In the genomic region with DNA sequence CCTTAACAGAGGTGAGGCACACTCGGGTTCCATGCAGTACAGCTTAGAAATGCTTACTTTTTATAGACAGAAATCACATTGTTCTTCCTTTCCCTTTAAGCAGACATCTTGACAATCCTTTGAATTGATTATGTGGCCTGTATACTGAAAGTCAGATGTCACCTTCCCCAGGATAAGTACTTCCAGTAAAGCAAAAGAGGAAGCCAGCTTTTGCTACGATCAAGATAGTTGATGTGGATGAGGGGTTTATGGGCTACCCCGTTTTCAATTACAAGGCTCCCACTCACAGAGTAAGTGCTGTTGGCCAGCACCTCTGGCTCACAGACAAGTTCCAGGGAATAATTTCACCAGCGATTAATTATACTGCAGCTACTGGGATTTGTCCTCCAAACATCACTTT, we compare ENCODE assay signal across 22 cellular contexts.
DNase-seq lines count a peak whose midpoint lies in the region; ATAC-seq and TF ChIP-seq lines count a peak whose summit lies in the region.
"Had no signal": no experiment of that assay in that cellular context is flagged by ENCODE, and none has a peak within 500 bp of the region (broad histone marks: within the 10 kb centered on the region; RNA-seq: fewer than 3 reads in every experiment).

No MANE protein-coding gene starts in this region.

- no peaks in the 10 kb centered on the region for H3K36me3 ChIP-seq in uterus

- H3K4me1 ChIP-seq in uterus: peaks cover 0 to 4% of the 10 kb centered on the region in 2 donors

- H3K27ac Mint-ChIP-seq in activated naive CD4-positive, alpha-beta T cell treated with anti-CD3 and anti-CD28 coated beads, Interleukin-2, amount 50 U/mL, for 24 hours: peak overlapping the region; percentile 30

- no peak for TF ChIP-seq POLR2A in uterus (IDR thresholded peaks at IDR 0.05)

- ATAC-seq in GM18867 (IDR thresholded peaks at IDR 0.05; ENCODE audit: unreplicated experiment): no peak
- ATAC-seq: activated CD4-positive, CD25-positive, alpha-beta regulatory T cell treated with anti-CD3 and anti-CD28 coated beads, Interleukin-2, amount 50 U/mL, for 24 hours; left cardiac atrium had no signal

- H3K27me3 ChIP-seq in uterus: no peaks in the 10 kb centered on the region
- H3K27me3 ChIP-seq: esophagus squamous epithelium, neutrophil, spleen had no signal

- intact Hi-C loops in uterus (cut with DNase I; ENCODE audit: low total_unique reads): no loop called here

- H3K9me3 ChIP-seq in uterus: no peaks in the 10 kb centered on the region
- H3K9me3 ChIP-seq: esophagus squamous epithelium, neutrophil, spleen had no signal

- H3K4me3 ChIP-seq in uterus: no peak overlapping the region
- H3K4me3 ChIP-seq: esophagus squamous epithelium, spleen had no signal

- H3K4me3 Mint-ChIP-seq in activated naive CD4-positive, alpha-beta T cell treated with anti-CD3 and anti-CD28 coated beads, Interleukin-2, amount 50 U/mL, for 24 hours: no peak overlapping the region

- no peaks in the 10 kb centered on the region for H3K27me3 Mint-ChIP-seq in activated naive CD4-positive, alpha-beta T cell treated with anti-CD3 and anti-CD28 coated beads, Interleukin-2, amount 50 U/mL, for 24 hours

- no peak for TF ChIP-seq CTCF in uterus (IDR thresholded peaks at IDR 0.05)

- DNase-seq in activated naive CD4-positive, alpha-beta T cell treated with anti-CD3 and anti-CD28 coated beads, Interleukin-2, amount 50 U/mL, for 16 hours: no peak
- DNase-seq in OCI-M1 (lab: John Stamatoyannopoulos, UW) (peak; percentile 65), left kidney (ENCODE audit: low read depth, low spot score) (peak; percentile 67), uterus (no peak), GM19240 (ENCODE audit: insufficient read length, low spot score) (no peak), 8988T (no peak)
- DNase-seq: amygdala; cerebellar nuclear complex; DMS79 treated with DMSO at 0.1 percent for 48 hours; effector CD8-positive, alpha-beta T cell; esophagus squamous epithelium; left cardiac atrium; midbrain; NCI-H146; SHP77 treated with DMSO at 0.1 percent for 48 hours; spleen; stimulated activated CD4-positive, alpha-beta T cell treated with anti-CD3 and anti-CD28 coated beads, Interleukin-4, amount 100 ng/mL, for 4 hours; T-helper 2 cell had no signal

- H3K9me3 Mint-ChIP-seq in activated naive CD4-positive, alpha-beta T cell treated with anti-CD3 and anti-CD28 coated beads, Interleukin-2, amount 50 U/mL, for 24 hours: no peaks in the 10 kb centered on the region

- peak overlapping the region; percentile 31 to 32 for H3K27ac ChIP-seq in uterus
- H3K27ac ChIP-seq: neutrophil had no signal

- H3K36me3 Mint-ChIP-seq in activated naive CD4-positive, alpha-beta T cell treated with anti-CD3 and anti-CD28 coated beads, Interleukin-2, amount 50 U/mL, for 24 hours: peaks cover 8% of the 10 kb centered on the region

- peaks cover 48% of the 10 kb centered on the region for H3K4me1 Mint-ChIP-seq in activated naive CD4-positive, alpha-beta T cell treated with anti-CD3 and anti-CD28 coated beads, Interleukin-2, amount 50 U/mL, for 24 hours

Comparison
In these comparisons a context has a peak if more than half of its experiments do, and no peak if none do; other contexts are left out.
1. DNase-seq: peak in OCI-M1 (single experiment) and left kidney (single experiment); none in activated naive CD4-positive, alpha-beta T cell treated with anti-CD3 and anti-CD28 coated beads, Interleukin-2, amount 50 U/mL, for 16 hours (single experiment), uterus (0 of 2), GM19240 (single experiment) and 8988T (single experiment).